ENCODE assay signal across 1 cellular context in the genomic region with DNA sequence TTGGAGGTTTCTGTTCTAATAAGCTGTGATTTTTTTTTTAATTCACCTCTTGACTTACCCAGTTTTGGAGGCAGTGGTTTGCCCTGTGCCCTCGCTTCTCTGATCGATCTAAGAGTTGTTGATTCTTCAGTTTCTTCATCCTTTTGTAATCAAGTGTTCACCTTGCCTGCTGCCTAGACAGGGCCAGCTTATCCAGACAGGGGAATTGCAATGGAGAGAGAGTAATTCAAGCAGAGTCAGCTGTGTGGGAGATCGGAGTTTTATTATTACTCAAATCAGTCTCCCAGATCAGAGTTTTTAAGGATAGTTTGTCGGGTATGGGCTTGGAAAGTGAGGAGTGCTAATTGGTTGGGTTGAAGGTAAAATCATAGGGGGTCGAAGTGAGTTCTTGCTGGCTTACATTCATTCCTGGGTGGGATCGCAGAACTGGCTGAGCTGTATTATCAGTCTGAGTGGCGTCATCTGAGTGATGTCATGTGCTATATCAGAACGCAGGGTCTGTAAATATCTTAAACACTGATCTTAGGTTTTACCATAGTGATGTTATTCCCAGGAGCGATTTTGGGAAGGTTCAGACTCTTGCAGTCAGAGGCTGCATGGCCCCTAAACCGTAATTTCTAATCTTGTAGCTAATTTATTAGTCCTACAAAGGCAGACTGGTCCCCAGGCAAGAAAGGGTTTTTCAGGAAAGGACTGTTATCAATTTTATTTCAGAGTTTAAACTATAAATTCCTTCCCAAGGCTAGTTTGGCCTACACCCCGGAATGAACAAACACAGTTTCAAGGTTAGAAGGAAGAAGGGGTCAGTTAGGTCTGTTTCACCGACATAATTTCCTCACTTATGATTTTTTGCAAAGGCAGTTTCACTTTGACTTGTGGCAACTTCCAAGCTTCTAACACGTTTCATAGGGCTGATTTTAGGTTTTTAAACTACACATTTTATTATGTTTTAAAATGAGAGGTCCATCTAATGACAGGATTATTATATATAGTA.
TF ChIP-seq lines count a peak whose summit lies in the region.

No MANE protein-coding gene starts in this region.

TF ChIP-seq in HepG2, 621 proteins besides CTCF, POLR2A, EP300 and RAD21:
- TF ChIP-seq ZNF550 (CRISPR knock-in tag; IDR thresholded peaks at IDR 0.05; ENCODE audit: borderline replicate concordance) (no peak), PCBP2 (optimal IDR thresholded peaks at IDR 0.05; ENCODE audit: low read depth, low read length, poor library complexity, severe bottlenecking) (no peak), CREB1 (IDR thresholded peaks at IDR 0.05) (0 out of 2 replicates have a peak, but pooled peaks have one; percentile 4), CREB1 (CRISPR knock-in tag; IDR thresholded peaks at IDR 0.05) (no peak)
